20 cellular contexts compared by ENCODE assay signal in genomic region chr4:122500852-122501501, GRCh38. TPM values are rescaled to one million over a fixed set of nuclear protein-coding genes. Genes with fewer than 3 reads are reported as not detected.
DNase-seq lines count a peak whose midpoint lies in the region; ATAC-seq, FAIRE-seq and TF ChIP-seq lines count a peak whose summit lies in the region.
"Had no signal": no experiment of that assay in that cellular context is flagged by ENCODE, and none has a peak within 500 bp of the region (broad histone marks: within the 10 kb centered on the region; RNA-seq: fewer than 3 reads in every experiment).

No MANE protein-coding gene starts in this region.

- H3K9me3 ChIP-seq in H1 (ENCODE audit: insufficient read depth in 2 of 2, low read depth in 1 of 2, low read length in 1 of 2), result no peaks in the 10 kb centered on the region
- H3K9me3 ChIP-seq in stomach, result no peaks in the 10 kb centered on the region
- H3K9me3 ChIP-seq: Caco-2, esophagus squamous epithelium, upper lobe of left lung had no signal

- H3K36me3 ChIP-seq in H1 (ENCODE audit: control insufficient read depth in 2 of 4, insufficient read depth in 4 of 4, low read length in 3 of 4) (no peaks in the 10 kb centered on the region), stomach (no peaks in the 10 kb centered on the region)
- H3K36me3 ChIP-seq: esophagus squamous epithelium, upper lobe of left lung had no signal

- no peaks in the 10 kb centered on the region for H3K4me1 ChIP-seq in H1 (replicated peaks in 1 of 4; ENCODE audit: control insufficient read depth in 3 of 4, insufficient read depth in 4 of 4, low read length in 3 of 4)
- peaks cover 0 to 4% (median 2%) of the 10 kb centered on the region in 4 donors for H3K4me1 ChIP-seq in stomach
- H3K4me1 ChIP-seq: Caco-2, esophagus squamous epithelium, parathyroid adenoma, upper lobe of left lung had no signal

- peak overlapping the region; percentile 52; the same call in 1 of the 2 replicates for H2AFZ ChIP-seq in H1 (ENCODE audit: low read length)
- H2AFZ ChIP-seq: parathyroid adenoma had no signal

- H3K9ac ChIP-seq in H1 (replicated peaks in 1 of 4; ENCODE audit: extremely low read depth in 1 of 4, low read depth in 3 of 4, low read length in 3 of 4), result no peak overlapping the region
- H3K9ac ChIP-seq: parathyroid adenoma had no signal

- H3K23me2 ChIP-seq in H1 (ENCODE audit: low read depth, low read length), result no peaks in the 10 kb centered on the region

- TF ChIP-seq POLR2A in H1 (IDR thresholded peaks at IDR 0.05; ENCODE audit: control extremely low read depth in 1 of 2, low read depth in 2 of 2, low read length in 2 of 2) (no peak), stomach (IDR thresholded peaks at IDR 0.05) (no peak)

- TF ChIP-seq EP300 in H1 (IDR thresholded peaks at IDR 0.05; ENCODE audit: borderline replicate concordance in 1 of 2, low read depth in 2 of 2, low read length in 2 of 2), result no peak
- no peak for TF ChIP-seq EP300 in stomach (IDR thresholded peaks at IDR 0.05)

- no peak overlapping the region for H3K4ac ChIP-seq in H1 (replicated peaks; ENCODE audit: insufficient read length, low read depth, low read length)

- intact Hi-C loops in Right ventricle myocardium inferior (cut with DNase I) (no loop called here), Right ventricle myocardium superior (cut with DNase I) (no loop called here), stomach (cut with DNase I; ENCODE audit: low total_unique reads) (no loop called here)

- no peak overlapping the region for H2BK15ac ChIP-seq in H1 (ENCODE audit: low read length)

- TF ChIP-seq RAD21 in H1 (IDR thresholded peaks at IDR 0.05 in 1 of 2, conservative IDR thresholded peaks at IDR 0.05 in 1 of 2; ENCODE audit: low read depth in 2 of 2, low read length in 2 of 2), result no peak

- CTCF ChIA-PET in H1 (lab: Charles Lee; ENCODE audit: partially characterized antibody), result interaction anchor here (0.6 to 1.4 kb wide), 2 partner anchors 21 to 76 kb away, joined by 3 to 4 read pairs; no protein-coding TSS in a partner anchor

- H4K20me1 ChIP-seq in H1 (replicated peaks in 1 of 2; ENCODE audit: control insufficient read depth in 1 of 2, insufficient read depth in 2 of 2, low read length in 2 of 2), result no peaks in the 10 kb centered on the region

- H3K18ac ChIP-seq in H1 (ENCODE audit: extremely low read depth, low read length), result no peak overlapping the region

- no peak overlapping the region for H2BK5ac ChIP-seq in H1 (ENCODE audit: low read depth, low read length)

- H3K79me2 ChIP-seq in H1 (ENCODE audit: control insufficient read depth in 1 of 2, insufficient read depth in 2 of 2, low read length in 2 of 2), result no peaks in the 10 kb centered on the region
- H3K79me2 ChIP-seq: parathyroid adenoma had no signal

- FAIRE-seq in H1 (lab: Jason Lieb, UNC), result no peak
- FAIRE-seq: HepG2 had no signal

- H3K4me3 ChIP-seq in H1 (ENCODE audit: extremely low read depth in 1 of 4, insufficient read depth in 2 of 4, low read depth in 3 of 4, low read length in 4 of 4) (no peak overlapping the region), stomach (no peak overlapping the region)
- H3K4me3 ChIP-seq: esophagus squamous epithelium, upper lobe of left lung had no signal

- no peak overlapping the region for H4K8ac ChIP-seq in H1 (ENCODE audit: extremely low read depth, insufficient read depth, low read length)

- no peaks in the 10 kb centered on the region for H3K79me1 ChIP-seq in H1 (ENCODE audit: low read depth, low read length)

- POLR2A ChIA-PET in H1 (lab: Charles Lee; ENCODE audit: partially characterized antibody), result no interaction called here

- H4K5ac ChIP-seq in H1 (ENCODE audit: insufficient read length, low read depth, low read length), result no peak overlapping the region

- no peak overlapping the region for H2AK5ac ChIP-seq in H1 (ENCODE audit: low read depth, low read length)

- H3K14ac ChIP-seq in H1 (ENCODE audit: insufficient read length), result no peak overlapping the region

- DNase-seq in Right ventricle myocardium inferior (ENCODE audit: missing footprints) (no peak), Right ventricle myocardium superior (no peak), NCI-H524 treated with DMSO at 0.1 percent for 48 hours (lab: John Stamatoyannopoulos, UW) (peak; percentile 5), H1 (ENCODE audit: low read depth in 1 of 2, low spot score in 2 of 2) (no peak), stomach (peak; percentile 76)
- DNase-seq in central memory CD4-positive, alpha-beta T cell, result no peak
- DNase-seq: ACHN; activated CD4-positive, alpha-beta T cell treated with anti-CD3 and anti-CD28 coated beads, Interleukin-2, amount 50 U/mL, for 4 hours; activated gamma-delta T cell treated with Interleukin-2 at 50 U/mL for 16 hours; Caco-2; esophagus squamous epithelium; NCI-H2171 treated with DMSO at 0.1 percent for 48 hours; stimulated activated CD8-positive, alpha-beta memory T cell treated with anti-CD3 and anti-CD28 coated beads, Interleukin-4, amount 100 ng/mL, for 48 hours; upper lobe of left lung had no signal

- H3K56ac ChIP-seq in H1 (replicated peaks; ENCODE audit: insufficient read length, low read depth, low read length), result no peak overlapping the region

- WGBS in H1 (ENCODE audit: extremely low coverage in 1 of 2, insufficient coverage in 1 of 2, insufficient read length in 1 of 2, insufficient replicate concordance in 2 of 2, low coverage in 1 of 2, low lambda C conversion rate in 2 of 2, missing lambda C conversion rate in 1 of 2), 2 experiments, result 93% methylated on average over 4 of the region's 4 CpGs; no CpG with 5 or more reads in 1 of the 2 experiments
- WGBS in stomach, 5 donors, result 22 to 53% (median 33%) methylated on average over 4 of the region's 4 CpGs

- H3K4me2 ChIP-seq in H1 (ENCODE audit: insufficient read depth in 1 of 2, low read depth in 2 of 2, low read length in 2 of 2), result no peak overlapping the region

- no peak overlapping the region for H4K91ac ChIP-seq in H1 (replicated peaks; ENCODE audit: insufficient read length, low read length)

- H3K27ac ChIP-seq in H1 (ENCODE audit: low read depth, low read length) (no peak overlapping the region), stomach (peak overlapping the region in 1 of 5 donors; percentile 13)
- H3K27ac ChIP-seq: esophagus squamous epithelium, parathyroid adenoma, upper lobe of left lung had no signal

- no peaks in the 10 kb centered on the region for H3K27me3 ChIP-seq in H1 (replicated peaks in 1 of 4; ENCODE audit: control insufficient read depth in 3 of 4, extremely low read depth in 1 of 4, insufficient read depth in 3 of 4, low read length in 3 of 4)
- no peaks in the 10 kb centered on the region for H3K27me3 ChIP-seq in stomach
- H3K27me3 ChIP-seq: esophagus squamous epithelium, upper lobe of left lung had no signal

- H2BK120ac ChIP-seq in H1 (replicated peaks; ENCODE audit: low read depth, low read length), result no peak overlapping the region

- H2BK20ac ChIP-seq in H1 (ENCODE audit: low read length), result no peak overlapping the region

- no peak overlapping the region for H2BK12ac ChIP-seq in H1 (ENCODE audit: low read depth, low read length)

- TF ChIP-seq CTCF in H1 (IDR thresholded peaks at IDR 0.05; ENCODE audit: control extremely low read depth in 1 of 3, insufficient read depth in 1 of 3, low read depth in 1 of 3, low read length in 3 of 3), result no peak
- TF ChIP-seq CTCF in stomach (IDR thresholded peaks at IDR 0.05), result no peak

- ATAC-seq in Right ventricle myocardium inferior (peak; percentile 50), Right ventricle myocardium superior (ENCODE audit: poor library complexity) (no peak), HG02884 (IDR thresholded peaks at IDR 0.05; ENCODE audit: unreplicated experiment) (no peak), HG02588 (IDR thresholded peaks at IDR 0.05; ENCODE audit: unreplicated experiment) (no peak)
- ATAC-seq: HepG2 had no signal

- H3K23ac ChIP-seq in H1 (ENCODE audit: insufficient read length), result no peak overlapping the region

TF ChIP-seq in H1, 55 proteins besides CTCF, POLR2A, EP300 and RAD21:
- TF ChIP-seq EZH2 (IDR thresholded peaks at IDR 0.05; ENCODE audit: low read depth, low read length, severe bottlenecking) (no peak), MAFK (IDR thresholded peaks at IDR 0.05; ENCODE audit: low read depth, low read length) (no peak), NRF1 (IDR thresholded peaks at IDR 0.05; ENCODE audit: low read depth, low read length) (no peak), SIN3A (conservative IDR thresholded peaks at IDR 0.05 in 1 of 2, IDR thresholded peaks at IDR 0.05 in 1 of 2; ENCODE audit: low read depth in 1 of 2, low read length in 2 of 2) (no peak), YY1 (IDR thresholded peaks at IDR 0.05; ENCODE audit: low read depth, low read length) (no peak), GABPA (IDR thresholded peaks at IDR 0.05; ENCODE audit: borderline replicate concordance, insufficient read depth, low read length) (no peak), CHD1 (IDR thresholded peaks at IDR 0.05; ENCODE audit: low read depth, low read length) (no peak)

RNA-seq across cellular contexts. Expression of gene IL2, which starts 44.5 kb away (rescaled TPM):
- total RNA-seq in Right ventricle myocardium inferior, result not detected
- total RNA-seq in Right ventricle myocardium superior, result not detected
- not detected in 2 replicates for total RNA-seq in H1 (2021; fragmentation: NEBNext Ultra II Directional; extraction: Animal tissue kit (Norgen Biotek cat#: 25700))
- not detected in 2 replicates for polyA plus RNA-seq in H1 (2011; rRNA removed)
- polyA plus RNA-seq in H1 (2011; cell fraction: cytosol; rRNA removed), result not detected
- not detected for polyA plus RNA-seq in H1 (2011; cell fraction: nucleus; rRNA removed)
- polyA plus RNA-seq in H1 (2012, experiment 1 of 2), result not detected in 4 replicates
- polyA plus RNA-seq in H1 (2012, experiment 2 of 2), result not detected
- polyA plus RNA-seq in H1 (2013, experiment 1 of 2), result not detected
- polyA plus RNA-seq in H1 (2013, experiment 2 of 2), result not detected
- not detected in 2 replicates for polyA minus RNA-seq in H1 (2011; rRNA and poly(A)+ RNA removed)
- polyA minus RNA-seq in H1 (2011; cell fraction: cytosol; rRNA and poly(A)+ RNA removed), result not detected
- not detected for polyA minus RNA-seq in H1 (2011; cell fraction: nucleus; rRNA and poly(A)+ RNA removed)
- total RNA-seq in stomach, result 1 to 10 TPM in 1 of 5 donors, not detected in 4; 1.5 TPM
- polyA plus RNA-seq in stomach, result not detected
- total RNA-seq: Caco-2, cerebellum, esophagus squamous epithelium, HepG2, RPMI7951 had no signal
- polyA plus RNA-seq: HepG2 had no signal

Comparison
In these comparisons a context has a peak if more than half of its experiments do, and no peak if none do; other contexts are left out.
1. DNase-seq: peak in NCI-H524 treated with DMSO at 0.1 percent for 48 hours (single experiment) and stomach (single experiment); none in Right ventricle myocardium inferior (single experiment), Right ventricle myocardium superior (single experiment), H1 (0 of 2) and central memory CD4-positive, alpha-beta T cell (single experiment).